ENCODE assay signal across 8 cellular contexts in genomic region chr11:5204787-5205186, GRCh38. TPM values are rescaled to one million over a fixed set of nuclear protein-coding genes. Genes with fewer than 3 reads are reported as not detected.
DNase-seq lines count a peak whose midpoint lies in the region; TF ChIP-seq lines count a peak whose summit lies in the region.
"Had no signal": no experiment of that assay in that cellular context is flagged by ENCODE, and none has a peak within 500 bp of the region (broad histone marks: within the 10 kb centered on the region; RNA-seq: fewer than 3 reads in every experiment).

No MANE protein-coding gene starts in this region.

- H3K79me2 ChIP-seq in OCI-LY1 (ENCODE audit: insufficient read depth, low read length) = no peaks in the 10 kb centered on the region

- TF ChIP-seq CTCF in GM12875 (IDR thresholded peaks at IDR 0.05; ENCODE audit: borderline replicate concordance, insufficient read depth, low read depth, low read length) (peak; percentile 30; the same call in 1 of the 2 replicates), OCI-LY1 (IDR thresholded peaks at IDR 0.05; ENCODE audit: low read length) (peak; percentile 38; the same call in 1 of the 2 replicates), mesothelial cell of epicardium (IDR thresholded peaks at IDR 0.05; ENCODE audit: unreplicated experiment) (no peak)

- DNase-seq in HEK293T (ENCODE audit: extremely low spot score) = peak; percentile 15
- peak; percentile 68 for DNase-seq in fibroblast of gingiva (ENCODE audit: low read depth)
- DNase-seq in skeletal muscle cell (ENCODE audit: low read depth) = peak; percentile 45
- no peak for DNase-seq in mesothelial cell of epicardium (ENCODE audit: low spot score in 2 of 2, unreplicated experiment in 2 of 2)
- DNase-seq in activated gamma-delta T cell (lab: John Stamatoyannopoulos, UW) = no peak

- H3K27ac Mint-ChIP-seq in mesothelial cell of epicardium = no peak overlapping the region
- H3K27ac Mint-ChIP-seq: activated naive CD4-positive, alpha-beta T cell treated with anti-CD3 and anti-CD28 coated beads, Interleukin-2, amount 50 U/mL, for 24 hours had no signal

- H3K9ac ChIP-seq in OCI-LY1 (ENCODE audit: low read length) = no peak overlapping the region

- POLR2A ChIA-PET in HEK293T (lab: Yijun Ruan, JAX) = no interaction called here

- no peaks in the 10 kb centered on the region for H4K20me1 ChIP-seq in OCI-LY1 (ENCODE audit: insufficient read depth, low read length)

- H3K36me3 ChIP-seq in OCI-LY1 (ENCODE audit: insufficient read depth, low read length) = no peaks in the 10 kb centered on the region

- H2AFZ ChIP-seq in OCI-LY1 (ENCODE audit: low read length) = no peak overlapping the region

- no peaks in the 10 kb centered on the region for H3K9me3 ChIP-seq in OCI-LY1 (ENCODE audit: low read length)

- H3K27ac ChIP-seq in OCI-LY1 (ENCODE audit: low read depth, low read length, poor library complexity, severe bottlenecking) = no peak overlapping the region

- no peak overlapping the region for H3K4me3 ChIP-seq in GM12875 (ENCODE audit: low read depth, low read length)
- no peak overlapping the region for H3K4me3 ChIP-seq in OCI-LY1 (ENCODE audit: low read depth, low read length, poor library complexity, severe bottlenecking)
- no peak overlapping the region for H3K4me3 ChIP-seq in skeletal muscle cell (ENCODE audit: low read depth, low read length)

- no peaks in the 10 kb centered on the region for H3F3A ChIP-seq in OCI-LY1 (ENCODE audit: insufficient read depth, low read length)

- H3K27me3 ChIP-seq in OCI-LY1 (ENCODE audit: insufficient read depth, low read length) = no peaks in the 10 kb centered on the region

- CTCF ChIA-PET in HEK293T (lab: Yijun Ruan, JAX) = no interaction called here

- peaks cover 7% of the 10 kb centered on the region for H3K27me3 Mint-ChIP-seq in mesothelial cell of epicardium (ENCODE audit: low read depth)
- H3K27me3 Mint-ChIP-seq: activated naive CD4-positive, alpha-beta T cell treated with anti-CD3 and anti-CD28 coated beads, Interleukin-2, amount 50 U/mL, for 24 hours had no signal

- no peak overlapping the region for H3K4me3 Mint-ChIP-seq in mesothelial cell of epicardium
- H3K4me3 Mint-ChIP-seq: activated naive CD4-positive, alpha-beta T cell treated with anti-CD3 and anti-CD28 coated beads, Interleukin-2, amount 50 U/mL, for 24 hours had no signal

- no peaks in the 10 kb centered on the region for H3K4me1 ChIP-seq in OCI-LY1 (ENCODE audit: insufficient read depth, low read length, severe bottlenecking)

- no peaks in the 10 kb centered on the region for H3K9me3 Mint-ChIP-seq in mesothelial cell of epicardium
- H3K9me3 Mint-ChIP-seq: activated naive CD4-positive, alpha-beta T cell treated with anti-CD3 and anti-CD28 coated beads, Interleukin-2, amount 50 U/mL, for 24 hours had no signal

- H3K4me1 Mint-ChIP-seq in mesothelial cell of epicardium = no peaks in the 10 kb centered on the region
- H3K4me1 Mint-ChIP-seq: activated naive CD4-positive, alpha-beta T cell treated with anti-CD3 and anti-CD28 coated beads, Interleukin-2, amount 50 U/mL, for 24 hours had no signal

- H3K36me3 Mint-ChIP-seq in mesothelial cell of epicardium = no peaks in the 10 kb centered on the region
- H3K36me3 Mint-ChIP-seq: activated naive CD4-positive, alpha-beta T cell treated with anti-CD3 and anti-CD28 coated beads, Interleukin-2, amount 50 U/mL, for 24 hours had no signal

- H3K9me2 ChIP-seq in OCI-LY1 (ENCODE audit: low read depth, low read length) = no peaks in the 10 kb centered on the region

- H3K4me2 ChIP-seq in OCI-LY1 (ENCODE audit: low read length) = no peak overlapping the region

TF ChIP-seq in HEK293T, 16 proteins besides CTCF, POLR2A, EP300 and RAD21:
- TF ChIP-seq FOXK2 (IDR thresholded peaks at IDR 0.05) (no peak), TARDBP (IDR thresholded peaks at IDR 0.05) (no peak), SP1 (IDR thresholded peaks at IDR 0.05) (no peak), FOXA1 (IDR thresholded peaks at IDR 0.05) (no peak), CTBP1 (IDR thresholded peaks at IDR 0.05; ENCODE audit: borderline replicate concordance) (no peak), ELF4 (IDR thresholded peaks at IDR 0.05) (no peak), BHLHE40 (IDR thresholded peaks at IDR 0.05; ENCODE audit: borderline replicate concordance) (no peak), FOXM1 (IDR thresholded peaks at IDR 0.05; ENCODE audit: borderline replicate concordance) (no peak), ARNT (IDR thresholded peaks at IDR 0.05) (no peak), SUZ12 (IDR thresholded peaks at IDR 0.05) (no peak), ZNF384 (IDR thresholded peaks at IDR 0.05) (no peak), LEF1 (IDR thresholded peaks at IDR 0.05; ENCODE audit: borderline replicate concordance) (no peak), HDGF (IDR thresholded peaks at IDR 0.05; ENCODE audit: borderline replicate concordance) (no peak), NFRKB (IDR thresholded peaks at IDR 0.05) (no peak)
- TF ChIP-seq, protein P1, sequence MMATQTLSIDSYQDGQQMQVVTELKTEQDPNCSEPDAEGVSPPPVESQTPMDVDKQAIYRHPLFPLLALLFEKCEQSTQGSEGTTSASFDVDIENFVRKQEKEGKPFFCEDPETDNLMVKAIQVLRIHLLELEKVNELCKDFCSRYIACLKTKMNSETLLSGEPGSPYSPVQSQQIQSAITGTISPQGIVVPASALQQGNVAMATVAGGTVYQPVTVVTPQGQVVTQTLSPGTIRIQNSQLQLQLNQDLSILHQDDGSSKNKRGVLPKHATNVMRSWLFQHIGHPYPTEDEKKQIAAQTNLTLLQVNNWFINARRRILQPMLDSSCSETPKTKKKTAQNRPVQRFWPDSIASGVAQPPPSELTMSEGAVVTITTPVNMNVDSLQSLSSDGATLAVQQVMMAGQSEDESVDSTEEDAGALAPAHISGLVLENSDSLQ (IDR thresholded peaks at IDR 0.05) = no peak

RNA-seq across cellular contexts. Expression of gene OR51V1, which starts 4.3 kb away (rescaled TPM):
- not detected in 3 replicates for total RNA-seq in mesothelial cell of epicardium

RNA-seq across cellular contexts. Expression of gene HBB, which starts 22.1 kb away (rescaled TPM):
- not detected in 3 replicates for total RNA-seq in mesothelial cell of epicardium

RNA-seq across cellular contexts. Expression of gene HBD, which starts 29.5 kb away (rescaled TPM):
- 1.9 to 3.0 TPM (median 2.6 TPM) in 3 replicates for total RNA-seq in mesothelial cell of epicardium

RNA-seq across cellular contexts. Expression of gene HBG1, which starts 44.9 kb away (rescaled TPM):
- not detected in 3 replicates for total RNA-seq in mesothelial cell of epicardium

RNA-seq across cellular contexts. Expression of gene HBG2, which starts 49.8 kb away (rescaled TPM):
- 0.38 to 0.54 TPM in 2 of 3 replicates, not detected in the other for total RNA-seq in mesothelial cell of epicardium

Comparison
In these comparisons a context has a peak if more than half of its experiments do, and no peak if none do; other contexts are left out.
1. DNase-seq: peak in HEK293T (single experiment), fibroblast of gingiva (single experiment) and skeletal muscle cell (single experiment); none in mesothelial cell of epicardium (0 of 2) and activated gamma-delta T cell (single experiment).